8 cellular contexts compared by ENCODE assay signal in the genomic region with DNA sequence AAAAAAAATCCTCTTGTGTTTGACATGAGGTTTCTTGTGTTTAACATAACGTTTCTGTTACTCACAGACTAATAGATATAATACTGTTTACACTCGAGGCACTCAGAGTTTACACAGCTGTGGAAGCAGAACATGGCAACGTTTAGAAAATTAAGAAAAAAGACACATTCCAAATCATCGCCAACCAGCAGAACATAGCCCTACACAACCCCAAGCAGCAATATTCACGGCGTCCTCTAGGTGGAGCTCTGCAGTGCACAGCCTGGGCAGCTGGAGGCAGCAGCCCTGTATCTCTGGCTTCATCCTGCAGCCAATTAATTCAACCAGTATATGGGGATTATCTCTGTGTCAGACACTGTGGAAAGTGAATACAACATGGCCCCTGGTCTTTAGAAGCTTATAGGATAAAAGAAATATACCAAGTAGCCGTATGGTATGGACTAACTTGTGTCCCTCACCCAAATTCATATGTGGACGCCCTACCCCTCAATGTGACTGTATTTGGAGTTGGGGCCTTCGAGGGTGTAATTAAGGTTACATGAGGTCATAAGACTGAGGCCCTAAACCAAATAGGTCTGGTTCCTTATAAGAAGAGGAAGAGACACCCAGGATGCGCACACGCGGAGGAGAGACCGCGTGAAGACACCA.
A peak's percentile ranks its signal among the peaks of the same experiment; 100 is the strongest.
DNase-seq lines count a peak whose midpoint lies in the region; TF ChIP-seq lines count a peak whose summit lies in the region.

No MANE protein-coding gene starts in this region.

- no peaks in the 10 kb centered on the region for H3K36me3 ChIP-seq in brain microvascular endothelial cell (replicated peaks)

- in situ Hi-C loops in brain microvascular endothelial cell (cut with HindIII; ENCODE audit: low pct_ligation_motif_present, low sequenced_read_pairs) = no loop called here

- CTCF ChIA-PET in HEK293T (lab: Yijun Ruan, JAX) = interaction anchor here (0.6 to 1.4 kb wide), 11 partner anchors 8 to 246 kb away, joined by 3 to 7 read pairs (median 4); no protein-coding TSS in a partner anchor

- POLR2A ChIA-PET in HEK293T (lab: Yijun Ruan, JAX) = interaction anchor here (0.6 kb wide), 1 partner anchor 184 kb away, joined by 3 read pairs; no protein-coding TSS in a partner anchor

- no peak overlapping the region for H3K27ac ChIP-seq in brain microvascular endothelial cell

- TF ChIP-seq CTCF in NB4 (IDR thresholded peaks at IDR 0.05; ENCODE audit: low read depth, low read length) (peak; percentile 80), brain microvascular endothelial cell (IDR thresholded peaks at IDR 0.05; ENCODE audit: low read depth, low read length, missing control alignments) (peak; percentile 99)

- no peak for TF ChIP-seq POLR2A in NB4 (IDR thresholded peaks at IDR 0.05; ENCODE audit: extremely low read depth, insufficient read length)

- no peak overlapping the region for H3K4me3 ChIP-seq in NB4 (ENCODE audit: low read depth, low read length)
- H3K4me3 ChIP-seq in brain microvascular endothelial cell (ENCODE audit: low read depth, low read length) = no peak overlapping the region

- H3K27me3 ChIP-seq in brain microvascular endothelial cell (replicated peaks) = no peaks in the 10 kb centered on the region

- DNase-seq in NCI-H1105 treated with DMSO at 0.1 percent for 48 hours (lab: John Stamatoyannopoulos, UW) = peak; percentile 1
- DNase-seq in NCI-H1105 (lab: John Stamatoyannopoulos, UW) = no peak
- peak; percentile 84 for DNase-seq in HEK293T (ENCODE audit: extremely low spot score)
- peak; percentile 65 for DNase-seq in NB4 (ENCODE audit: low read depth)
- peak; percentile 80 for DNase-seq in UCSD-AML1 (lab: John Stamatoyannopoulos, UW; ENCODE audit: unreplicated experiment)
- peak; percentile 82 for DNase-seq in brain microvascular endothelial cell
- DNase-seq in inferior parietal cortex (ENCODE audit: extremely low spot score) = peak; percentile 81
- DNase-seq in stimulated activated CD4-positive, alpha-beta T cell treated with anti-CD3 and anti-CD28 coated beads, Interleukin-1b, Interleukin-23, amount 100 ng/mL, for 1 hour (ENCODE audit: low read depth in 2 of 2) = peak; percentile 49 to 76

TF ChIP-seq in HEK293T, 16 proteins besides CTCF, POLR2A, EP300 and RAD21:
- TF ChIP-seq BHLHE40 (IDR thresholded peaks at IDR 0.05; ENCODE audit: borderline replicate concordance) (no peak), ZNF384 (IDR thresholded peaks at IDR 0.05) (peak; percentile 95), SP1 (IDR thresholded peaks at IDR 0.05) (no peak)
